ENCODE assay signal across 8 cellular contexts in the genomic region with DNA sequence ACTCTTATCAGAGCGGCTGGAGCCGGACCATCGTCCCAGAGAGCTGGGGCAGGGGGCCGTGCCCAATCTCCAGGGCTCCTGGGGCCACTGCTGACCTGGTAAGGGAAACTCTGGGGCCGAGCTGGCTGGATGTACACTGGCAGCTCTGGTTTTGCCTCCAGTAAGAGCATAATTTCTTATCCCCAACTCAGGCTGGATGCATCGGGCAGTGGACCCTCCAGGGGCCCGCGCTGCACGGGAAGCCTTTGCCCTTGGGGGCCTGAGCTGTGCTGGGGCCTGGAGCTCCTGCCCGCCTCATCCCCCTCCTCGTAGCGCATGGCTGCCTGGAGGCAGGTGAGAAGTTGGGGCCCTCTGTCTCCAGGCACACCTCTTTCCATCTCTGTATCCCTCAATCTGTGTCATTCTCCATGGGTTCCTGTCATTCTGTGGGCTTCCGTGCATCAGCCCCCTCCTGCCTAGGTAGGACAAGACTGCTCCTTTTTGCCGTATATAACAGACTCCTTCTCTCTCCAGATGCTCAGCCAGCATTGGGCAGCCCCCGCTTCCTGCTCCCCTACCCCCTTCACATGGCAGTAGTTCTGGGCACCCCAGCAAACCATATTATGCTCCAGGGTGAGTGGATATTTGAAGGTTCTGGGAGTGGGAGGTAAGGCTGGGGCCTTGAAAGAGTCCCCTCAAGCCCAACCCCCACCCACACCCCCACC. TPM values are rescaled to one million over a fixed set of nuclear protein-coding genes. Genes with fewer than 3 reads are reported as not detected.
DNase-seq lines count a peak whose midpoint lies in the region; ATAC-seq and TF ChIP-seq lines count a peak whose summit lies in the region.

No MANE protein-coding gene starts in this region.

- H3K9ac ChIP-seq in PC-3 (ENCODE audit: low read length), result peak overlapping the region; percentile 100
- H3K9ac ChIP-seq in endodermal cell (ENCODE audit: extremely low read depth, low read length, poor library complexity, severe bottlenecking), result peak overlapping the region; percentile 25

- CTCF ChIA-PET in CD4-positive, alpha-beta T cell (lab: Charles Lee), result interaction anchor here (0.8 to 2.2 kb wide), 3 partner anchors 11 to 102 kb away, joined by 3 to 20 read pairs (median 6); partner anchors contain the start of genes KDM6B and NAA38
- CTCF ChIA-PET in PC-3 (lab: Charles Lee), result interaction anchor here (0.5 to 1.4 kb wide), 6 partner anchors 21 to 156 kb away, joined by 3 to 6 read pairs (median 3); no protein-coding TSS in a partner anchor

- no peak overlapping the region for H2AFZ ChIP-seq in PC-3 (ENCODE audit: low read length)

- H3K4me1 ChIP-seq in PC-3 (ENCODE audit: insufficient read depth, low read length) (peaks cover 18% of the 10 kb centered on the region), endodermal cell (ENCODE audit: control insufficient read depth, insufficient read depth, low read length) (peaks cover 6% of the 10 kb centered on the region), neutrophil (ENCODE audit: control insufficient read depth in 1 of 2, insufficient read depth in 1 of 2, low read depth in 1 of 2, low read length in 1 of 2) (peaks cover 42 to 58% of the 10 kb centered on the region in 2 experiments)

- no peak for ATAC-seq in CD4-positive, alpha-beta T cell (ENCODE audit: poor library complexity)
- no peak for ATAC-seq in PC-3
- ATAC-seq in HG03025 (IDR thresholded peaks at IDR 0.05; ENCODE audit: low FRiP score, unreplicated experiment), result no peak

- no peaks in the 10 kb centered on the region for H3K9me3 ChIP-seq in CD4-positive, alpha-beta T cell (ENCODE audit: control insufficient read depth, low read length)
- H3K9me3 ChIP-seq in PC-3 (ENCODE audit: low read length) (no peaks in the 10 kb centered on the region), endodermal cell (ENCODE audit: control insufficient read depth, low read length) (no peaks in the 10 kb centered on the region), neutrophil (peaks cover 4% of the 10 kb centered on the region)

- no peaks in the 10 kb centered on the region for H3K9me3 Mint-ChIP-seq in CD4-positive, alpha-beta T cell
- no peaks in the 10 kb centered on the region for H3K9me3 Mint-ChIP-seq in endodermal cell

- H3K4me3 ChIP-seq in PC-3 (ENCODE audit: low read length) (peak overlapping the region; percentile 84), endodermal cell (ENCODE audit: low read length) (peak overlapping the region; percentile 93), neutrophil (ENCODE audit: low read depth in 1 of 2, low read length in 1 of 2) (peak overlapping the region; percentile 93 to 98)

- H3K9me2 ChIP-seq in PC-3 (replicated peaks; ENCODE audit: low read length), result no peaks in the 10 kb centered on the region

- POLR2A ChIA-PET in CD4-positive, alpha-beta T cell (lab: Charles Lee), result interaction anchor here (1.0 to 10.1 kb wide), 8 partner anchors 11 to 380 kb away, joined by 3 to 83 read pairs (median 4); partner anchors contain the start of genes CYB5D1, FXR2, KDM6B and NAA38
- POLR2A ChIA-PET in PC-3 (lab: Charles Lee; ENCODE audit: unreplicated experiment), result interaction anchor here (0.5 to 1.2 kb wide), 2 partner anchors 10 to 274 kb away, joined by 4 read pairs; no protein-coding TSS in a partner anchor

- no peaks in the 10 kb centered on the region for H3F3A ChIP-seq in PC-3 (ENCODE audit: low read length, unreplicated experiment)

- H3K27me3 Mint-ChIP-seq in CD4-positive, alpha-beta T cell, result peaks cover 10% of the 10 kb centered on the region
- peaks cover 2% of the 10 kb centered on the region for H3K27me3 Mint-ChIP-seq in endodermal cell (ENCODE audit: insufficient read depth)

- H3K4me1 Mint-ChIP-seq in CD4-positive, alpha-beta T cell (ENCODE audit: low read depth), result peaks cover 25% of the 10 kb centered on the region
- peaks cover 13% of the 10 kb centered on the region for H3K4me1 Mint-ChIP-seq in endodermal cell

- peak overlapping the region; percentile 90 for H3K27ac Mint-ChIP-seq in CD4-positive, alpha-beta T cell
- H3K27ac Mint-ChIP-seq in endodermal cell, result no peak overlapping the region

- H3K4me2 ChIP-seq in PC-3 (ENCODE audit: low read length), result peak overlapping the region; percentile 88

- no peak for DNase-seq in CD4-positive, alpha-beta T cell
- DNase-seq in PC-3, result no peak
- DNase-seq in endodermal cell, result no peak
- no peak for DNase-seq in effector CD4-positive, alpha-beta T cell
- no peak for DNase-seq in central memory CD4-positive, alpha-beta T cell
- DNase-seq in SHP77 treated with DMSO at 0.1 percent for 48 hours (lab: John Stamatoyannopoulos, UW), result no peak

- H3K36me3 Mint-ChIP-seq in CD4-positive, alpha-beta T cell (ENCODE audit: low read depth), result peaks cover 77% of the 10 kb centered on the region
- peaks cover 33% of the 10 kb centered on the region for H3K36me3 Mint-ChIP-seq in endodermal cell (ENCODE audit: low read depth)

- H3K79me2 ChIP-seq in PC-3 (ENCODE audit: low read length), result peaks cover 27% of the 10 kb centered on the region

- 91 to 95% methylated on average over 9 to 15 of the region's 15 CpGs for WGBS in endodermal cell (ENCODE audit: insufficient coverage in 1 of 2, insufficient read length in 1 of 2), 2 experiments

- H3K27me3 ChIP-seq in CD4-positive, alpha-beta T cell (ENCODE audit: control insufficient read depth, insufficient read depth, low read length), result no peaks in the 10 kb centered on the region
- no peaks in the 10 kb centered on the region for H3K27me3 ChIP-seq in PC-3 (ENCODE audit: low read length)
- no peaks in the 10 kb centered on the region for H3K27me3 ChIP-seq in endodermal cell (ENCODE audit: control insufficient read depth, insufficient read depth, low read length, poor library complexity, severe bottlenecking)
- H3K27me3 ChIP-seq in neutrophil, result no peaks in the 10 kb centered on the region

- H3K4me3 Mint-ChIP-seq in CD4-positive, alpha-beta T cell, result peak overlapping the region; percentile 92
- peak overlapping the region; percentile 82 for H3K4me3 Mint-ChIP-seq in endodermal cell

- H3K36me3 ChIP-seq in PC-3 (ENCODE audit: low read depth, low read length) (no peaks in the 10 kb centered on the region; the same call in 1 of the 2 replicates), endodermal cell (ENCODE audit: control insufficient read depth, insufficient read depth, low read length) (peaks cover 37% of the 10 kb centered on the region), neutrophil (peaks cover 92% of the 10 kb centered on the region)

- intact Hi-C loops in CD4-positive, alpha-beta T cell (cut with DNase I, micrococcal nuclease), result loop anchor here (10.0 kb wide), 1 partner anchor 611 kb away; the partner anchor contains the start of genes DVL2 (in 2 of the 2) and PHF23 (in 2 of the 2)
- intact Hi-C loops in PC-3 (cut with micrococcal nuclease), result no loop called here

- BruUV-seq in PC-3 (replicated peaks; lab: Mats Ljungman, UMichigan), result no TSS peak

- H4K20me1 ChIP-seq in PC-3 (ENCODE audit: low read length), result no peaks in the 10 kb centered on the region

- H3K27ac ChIP-seq in CD4-positive, alpha-beta T cell (ENCODE audit: low read depth, low read length), result peak overlapping the region; percentile 100
- H3K27ac ChIP-seq in PC-3 (ENCODE audit: low read length) (peak overlapping the region; percentile 98), endodermal cell (ENCODE audit: low read depth, low read length) (no peak overlapping the region), neutrophil (peak overlapping the region; percentile 97)

- TF ChIP-seq CTCF in CD4-positive, alpha-beta T cell (IDR thresholded peaks at IDR 0.05), result no peak
- no peak for TF ChIP-seq CTCF in PC-3 (conservative IDR thresholded peaks at IDR 0.05; ENCODE audit: low read depth, low read length)
- TF ChIP-seq CTCF in endodermal cell (conservative IDR thresholded peaks at IDR 0.05), result no peak
- no peak for TF ChIP-seq CTCF in neutrophil (IDR thresholded peaks at IDR 0.05)

RNA-seq across cellular contexts. Expression of gene TMEM88, which starts 9.4 kb away (rescaled TPM):
- total RNA-seq in CD4-positive, alpha-beta T cell, result 10 to 100 TPM; 29.3 to 29.6 TPM
- total RNA-seq in PC-3 (2014; rRNA removed) (1.5 TPM in 1 of 2 replicates, not detected in the other), endodermal cell (10 to 100 TPM; 16.8 to 26.8 TPM)
- polyA plus RNA-seq in endodermal cell (2013, experiment 1 of 2), result 24.6 TPM
- polyA plus RNA-seq in endodermal cell (2013, experiment 2 of 2), result 22.9 TPM

RNA-seq across cellular contexts. Expression of gene KDM6B, which starts 11.5 kb away (rescaled TPM):
- total RNA-seq in CD4-positive, alpha-beta T cell, result 100 to 1,000 TPM; 189 to 191 TPM
- 3.2 and 158 TPM in 2 replicates for total RNA-seq in PC-3 (2014; rRNA removed)
- total RNA-seq in endodermal cell, result 10 to 100 TPM; 53.3 to 60.3 TPM
- 44.5 TPM for polyA plus RNA-seq in endodermal cell (2013, experiment 1 of 2)
- 40.5 TPM for polyA plus RNA-seq in endodermal cell (2013, experiment 2 of 2)

RNA-seq across cellular contexts. Expression of gene NAA38, which starts 11.8 kb away (rescaled TPM):
- 10 to 100 TPM; 15.4 to 16.3 TPM for total RNA-seq in CD4-positive, alpha-beta T cell
- total RNA-seq in PC-3 (2014; rRNA removed), result 403 and 409 TPM in 2 replicates
- 10 to 100 TPM; 38.9 to 44.8 TPM for total RNA-seq in endodermal cell
- 65.6 TPM for polyA plus RNA-seq in endodermal cell (2013, experiment 1 of 2)
- 58.9 TPM for polyA plus RNA-seq in endodermal cell (2013, experiment 2 of 2)

RNA-seq across cellular contexts. Expression of gene CYB5D1, which starts 12.3 kb away (rescaled TPM):
- 1 to 10 TPM; 8.7 TPM for total RNA-seq in CD4-positive, alpha-beta T cell
- 16.7 and 23.1 TPM in 2 replicates for total RNA-seq in PC-3 (2014; rRNA removed)
- total RNA-seq in endodermal cell, result 10 to 100 TPM; 10.6 to 12.9 TPM
- 10.5 TPM for polyA plus RNA-seq in endodermal cell (2013, experiment 1 of 2)
- polyA plus RNA-seq in endodermal cell (2013, experiment 2 of 2), result 8.3 TPM

RNA-seq across cellular contexts. Expression of gene CHD3, which starts 43.1 kb away (rescaled TPM):
- 100 to 1,000 TPM; 263 to 297 TPM for total RNA-seq in CD4-positive, alpha-beta T cell
- total RNA-seq in PC-3 (2014; rRNA removed), result 102 and 151 TPM in 2 replicates
- total RNA-seq in endodermal cell, result 10 to 100 TPM; 55.0 to 64.1 TPM
- 66.3 TPM for polyA plus RNA-seq in endodermal cell (2013, experiment 1 of 2)
- 63.7 TPM for polyA plus RNA-seq in endodermal cell (2013, experiment 2 of 2)
